Comparison of ENCODE assay signal across 1 cellular context in the genomic region with DNA sequence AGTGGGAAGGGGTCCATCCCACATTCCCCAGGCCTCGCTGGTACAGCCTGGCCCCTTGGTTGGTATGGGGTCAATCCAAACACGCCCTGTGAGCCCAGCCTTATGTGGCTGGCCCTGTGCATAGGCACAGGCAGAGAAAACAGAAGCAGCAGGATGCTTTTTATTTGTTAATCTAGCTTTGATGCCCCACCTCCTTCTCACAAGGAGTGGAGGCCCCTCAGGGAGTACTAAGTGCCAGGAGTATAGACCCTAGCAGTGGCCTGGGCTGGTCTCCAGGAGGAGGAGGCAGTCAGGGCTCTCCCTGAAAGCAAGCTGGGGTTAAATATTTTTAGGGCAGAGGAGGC.
TF ChIP-seq lines count a peak whose summit lies in the region.

No MANE protein-coding gene starts in this region.

TF ChIP-seq in GM23338, 12 proteins besides CTCF, POLR2A, EP300 and RAD21 (continued from another document):
- no peak for TF ChIP-seq ZNF114 (CRISPR knock-in tag; IDR thresholded peaks at IDR 0.05)
- no peak for TF ChIP-seq STAT1 (IDR thresholded peaks at IDR 0.05; ENCODE audit: unreplicated experiment)
- TF ChIP-seq ZNF331 (CRISPR knock-in tag; IDR thresholded peaks at IDR 0.05; ENCODE audit: low read depth), result no peak
- TF ChIP-seq JUNB (IDR thresholded peaks at IDR 0.05; ENCODE audit: unreplicated experiment), result no peak
- TF ChIP-seq NANOG (IDR thresholded peaks at IDR 0.05; ENCODE audit: borderline replicate concordance), result no peak
- TF ChIP-seq REST (IDR thresholded peaks at IDR 0.05; ENCODE audit: unreplicated experiment), result no peak
- TF ChIP-seq ETS1 (IDR thresholded peaks at IDR 0.05), result no peak
- TF ChIP-seq EZH2 (IDR thresholded peaks at IDR 0.05; ENCODE audit: low read depth, unreplicated experiment), result no peak
- TF ChIP-seq CREB1 (CRISPR knock-in tag; IDR thresholded peaks at IDR 0.05; ENCODE audit: low read depth), result no peak
